Comparison of ENCODE assay signal across 8 cellular contexts in genomic region chr2:5515693-5516092, GRCh38.
"Had no signal": no experiment of that assay in that cellular context is flagged by ENCODE, and none has a peak within 500 bp of the region (broad histone marks: within the 10 kb centered on the region; RNA-seq: fewer than 3 reads in every experiment).

No MANE protein-coding gene starts in this region.

- DNase-seq: GM23248, GOT3, H7, H9, HCEC 1CT, HFFc6 had no signal

- H3K9me3 ChIP-seq: HAP-1 had no signal

- H3K9ac ChIP-seq: GM23248 had no signal

- H3K36me3 ChIP-seq: HAP-1 had no signal

- H3K4me2 ChIP-seq: GM23338 had no signal

- H2AFZ ChIP-seq: GM23248, GM23338 had no signal

- H3K27ac ChIP-seq: GM23248 had no signal

- H3K4me3 ChIP-seq: GM23248, GM23338, HAP-1 had no signal
